21 cellular contexts compared by ENCODE assay signal in the genomic region with DNA sequence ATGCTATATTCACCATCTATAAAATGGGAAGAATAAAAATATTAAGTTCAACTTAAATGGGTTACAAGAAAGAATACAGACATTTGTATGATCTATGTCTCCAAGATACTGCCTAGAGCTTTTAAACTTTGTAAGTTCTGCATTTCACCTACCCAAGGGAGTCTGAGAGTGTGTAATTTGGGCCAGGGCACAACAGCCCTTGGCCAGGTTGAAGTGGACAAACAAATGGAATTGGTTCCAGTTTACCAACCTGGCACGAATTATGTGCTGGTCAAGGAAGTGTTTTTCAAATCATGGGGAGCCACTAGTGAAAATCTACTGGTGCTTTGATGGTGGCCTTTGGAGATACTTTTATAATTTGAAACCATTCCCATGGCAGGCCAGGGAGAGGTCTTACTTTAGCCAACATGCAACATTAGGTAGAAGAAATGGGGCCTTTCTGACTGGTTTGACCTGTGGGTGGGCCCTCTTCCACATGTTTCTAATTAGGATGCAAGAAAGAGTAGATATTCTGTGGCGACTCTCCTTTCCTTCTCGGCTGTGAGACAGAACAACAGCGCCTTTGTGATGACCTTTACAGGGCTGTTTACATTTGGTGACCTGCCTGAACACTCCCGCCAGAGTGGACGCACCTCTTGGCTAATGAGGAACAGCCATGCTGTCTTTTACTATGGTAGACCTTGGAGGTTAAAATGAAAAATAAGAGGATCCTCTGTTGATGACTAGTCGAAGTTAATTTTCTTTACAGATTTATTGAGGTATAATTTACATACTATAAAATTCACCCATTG.
"Had no signal": no experiment of that assay in that cellular context is flagged by ENCODE, and none has a peak within 500 bp of the region (broad histone marks: within the 10 kb centered on the region; RNA-seq: fewer than 3 reads in every experiment).

No MANE protein-coding gene starts in this region.

- H3K36me3 ChIP-seq: colonic mucosa, gastroesophageal sphincter, heart left ventricle, transverse colon, vagina had no signal

- H3K4me3 ChIP-seq: colonic mucosa, gastroesophageal sphincter, heart left ventricle, mucosa of descending colon, transverse colon, vagina had no signal

- H3K27me3 Mint-ChIP-seq: activated CD4-positive, alpha-beta T cell treated with anti-CD3 and anti-CD28 coated beads, Interleukin-2, amount 10 ng/mL, durations not matched to agents 24 days and 14 days; activated naive CD8-positive, alpha-beta T cell treated with anti-CD3 and anti-CD28 coated beads, Interleukin-2, amount 50 U/mL, for 24 hours; activated T-cell treated with anti-CD3 and anti-CD28 coated beads, Interleukin-2, amount 50 U/mL, for 24 hours; naive thymus-derived CD4-positive, alpha-beta T cell had no signal

- H3K27ac Mint-ChIP-seq: activated CD4-positive, alpha-beta T cell treated with anti-CD3 and anti-CD28 coated beads, Interleukin-2, amount 10 ng/mL, durations not matched to agents 24 days and 14 days; activated CD8-positive, alpha-beta T cell treated with anti-CD3 and anti-CD28 coated beads, Interleukin-2, amount 10 ng/mL, durations not matched to agents 7 days and 5 days; activated naive CD4-positive, alpha-beta T cell treated with anti-CD3 and anti-CD28 coated beads for 36 hours; activated naive CD8-positive, alpha-beta T cell treated with anti-CD3 and anti-CD28 coated beads, Interleukin-2, amount 50 U/mL, for 24 hours; activated T-cell treated with anti-CD3 and anti-CD28 coated beads, Interleukin-2, amount 50 U/mL, for 24 hours; activated T-helper 2 cell treated with anti-CD3 and anti-CD28 coated beads, Interferon-gamma antibody, Interleukin-2, Interleukin-4, amounts not matched to agents 10 μg/mL and 5 μg/mL and 100 μg/mL, durations not matched to agents 14 hours and 24 hours and 36 hours; naive thymus-derived CD4-positive, alpha-beta T cell had no signal

- H3K4me3 Mint-ChIP-seq: activated CD4-positive, alpha-beta T cell treated with anti-CD3 and anti-CD28 coated beads, Interleukin-2, amount 10 ng/mL, durations not matched to agents 24 days and 14 days; activated CD8-positive, alpha-beta T cell treated with anti-CD3 and anti-CD28 coated beads, Interleukin-2, amount 10 ng/mL, durations not matched to agents 7 days and 5 days; activated naive CD4-positive, alpha-beta T cell treated with anti-CD3 and anti-CD28 coated beads for 36 hours; activated naive CD8-positive, alpha-beta T cell treated with anti-CD3 and anti-CD28 coated beads, Interleukin-2, amount 50 U/mL, for 24 hours; activated T-cell treated with anti-CD3 and anti-CD28 coated beads, Interleukin-2, amount 50 U/mL, for 24 hours; brain; naive thymus-derived CD4-positive, alpha-beta T cell had no signal

- H3K27me3 ChIP-seq: colonic mucosa, gastroesophageal sphincter, heart left ventricle, transverse colon, vagina had no signal

- H3K9me3 Mint-ChIP-seq: activated naive CD4-positive, alpha-beta T cell treated with anti-CD3 and anti-CD28 coated beads for 36 hours; activated naive CD8-positive, alpha-beta T cell treated with anti-CD3 and anti-CD28 coated beads, Interleukin-2, amount 50 U/mL, for 24 hours; activated T-cell treated with anti-CD3 and anti-CD28 coated beads, Interleukin-2, amount 50 U/mL, for 24 hours; activated T-helper 2 cell treated with anti-CD3 and anti-CD28 coated beads, Interferon-gamma antibody, Interleukin-2, Interleukin-4, amounts not matched to agents 10 μg/mL and 5 μg/mL and 100 μg/mL, durations not matched to agents 14 hours and 24 hours and 36 hours; brain had no signal

- ATAC-seq: activated CD8-positive, alpha-beta T cell treated with anti-CD3 and anti-CD28 coated beads, Interleukin-2, amount 10 ng/mL, durations not matched to agents 7 days and 5 days; activated naive CD8-positive, alpha-beta T cell treated with anti-CD3 and anti-CD28 coated beads, Interleukin-2, amount 50 U/mL, for 24 hours; gastroesophageal sphincter; heart left ventricle; mucosa of descending colon; naive thymus-derived CD4-positive, alpha-beta T cell had no signal

- H3K9me3 ChIP-seq: colonic mucosa, gastroesophageal sphincter, heart left ventricle, mucosa of descending colon, transverse colon, vagina had no signal

- DNase-seq: activated CD4-positive, alpha-beta T cell treated with anti-CD3 and anti-CD28 coated beads, Interleukin-2, amount 10 ng/mL, durations not matched to agents 24 days and 14 days; activated CD8-positive, alpha-beta T cell treated with anti-CD3 and anti-CD28 coated beads, Interleukin-2, amount 10 ng/mL, durations not matched to agents 7 days and 5 days; activated naive CD4-positive, alpha-beta T cell treated with anti-CD3 and anti-CD28 coated beads for 36 hours; activated naive CD8-positive, alpha-beta T cell treated with anti-CD3 and anti-CD28 coated beads, Interleukin-2, amount 50 U/mL, for 24 hours; activated T-cell treated with anti-CD3 and anti-CD28 coated beads, Interleukin-2, amount 50 U/mL, for 24 hours; anterior cingulate cortex; caudate nucleus; colonic mucosa; heart left ventricle; mesenchymal stem cell; mucosa of descending colon; naive thymus-derived CD4-positive, alpha-beta T cell; stimulated activated naive CD4-positive, alpha-beta T cell treated with Interleukin-2 at 50 U/mL for 16 hours; substantia nigra; T1000; transverse colon had no signal

- H3K27ac ChIP-seq: colonic mucosa, heart left ventricle, parathyroid adenoma, transverse colon, vagina had no signal

- H3K4me1 ChIP-seq: colonic mucosa, parathyroid adenoma had no signal
